Comparison of ENCODE assay signal across 16 cellular contexts in the genomic region with DNA sequence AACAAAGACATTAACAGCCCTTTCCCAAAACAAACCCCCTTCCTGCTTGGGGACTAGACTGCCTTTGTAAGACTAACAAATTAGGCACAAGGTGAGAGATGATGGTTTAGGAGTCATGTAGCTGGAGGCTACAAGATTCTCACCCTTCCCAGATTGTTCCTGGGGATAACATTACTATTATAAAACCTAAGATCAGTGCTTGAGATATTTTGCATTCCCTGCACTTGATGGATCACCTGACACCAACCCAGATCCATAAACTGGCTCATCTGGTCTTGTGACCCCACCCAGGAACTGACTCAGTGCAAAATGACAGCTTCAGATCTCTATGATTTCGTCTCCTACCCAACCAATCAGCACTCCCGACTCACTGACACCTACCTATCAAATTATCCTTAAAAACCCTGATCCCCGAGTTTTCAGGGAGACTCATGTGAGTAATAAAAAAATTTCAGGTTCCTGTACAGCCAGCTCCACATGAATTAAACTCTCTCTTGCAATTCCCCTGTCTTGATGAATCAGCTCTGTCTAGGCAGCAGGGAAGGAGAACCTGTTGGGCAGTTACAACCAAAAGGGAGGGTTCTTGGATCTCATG.
"Had no signal": no experiment of that assay in that cellular context is flagged by ENCODE, and none has a peak within 500 bp of the region (broad histone marks: within the 10 kb centered on the region; RNA-seq: fewer than 3 reads in every experiment).

No MANE protein-coding gene starts in this region.

- H3K4me3 Mint-ChIP-seq: activated CD4-positive, alpha-beta memory T cell treated with anti-CD3 and anti-CD28 coated beads for 36 hours; activated naive CD8-positive, alpha-beta T cell treated with anti-CD3 and anti-CD28 coated beads, Interleukin-2, amount 10 ng/mL, durations not matched to agents 7 days and 5 days; stimulated activated naive CD8-positive, alpha-beta T cell treated with anti-CD3 and anti-CD28 coated beads, Interleukin-15, Interleukin-2, amounts not matched to agents 100 ng/mL and 50 ng/mL, for 24 hours; T-helper 1 cell treated with Interleukin-12 subunit alpha and Interleukin-12 subunit beta and Interleukin-4 antibody, amounts not matched to agents 30 μg/mL and 1 μg/mL, for 36 hours had no signal

- H3K4me3 ChIP-seq: pancreas, testis, uterus had no signal

- H3K9me3 ChIP-seq: pancreas, testis, uterus had no signal

- DNase-seq: activated CD4-positive, alpha-beta memory T cell treated with anti-CD3 and anti-CD28 coated beads for 36 hours; activated CD4-positive, alpha-beta T cell treated with anti-CD3 and anti-CD28 coated beads for 1 hour; activated gamma-delta T cell; activated naive CD8-positive, alpha-beta T cell treated with anti-CD3 and anti-CD28 coated beads, Interleukin-2, amount 10 ng/mL, durations not matched to agents 7 days and 5 days; activated T-cell treated with anti-CD3 and anti-CD28 coated beads, Interleukin-2, amount 50 U/mL, for 48 hours; aorta; kidney; left ventricle myocardium superior; mesendoderm; pancreas; stimulated activated CD4-positive, alpha-beta T cell treated with anti-CD3 and anti-CD28 coated beads, Interleukin-4, amount 100 ng/mL, for 24 hours; testis; uterus had no signal

- H3K27ac ChIP-seq: pancreas, testis, uterus had no signal

- H3K27me3 Mint-ChIP-seq: activated CD4-positive, alpha-beta memory T cell treated with anti-CD3 and anti-CD28 coated beads for 36 hours; activated naive CD8-positive, alpha-beta T cell treated with anti-CD3 and anti-CD28 coated beads, Interleukin-2, amount 10 ng/mL, durations not matched to agents 7 days and 5 days; stimulated activated naive CD8-positive, alpha-beta T cell treated with anti-CD3 and anti-CD28 coated beads, Interleukin-15, Interleukin-2, amounts not matched to agents 100 ng/mL and 50 ng/mL, for 24 hours had no signal

- H3K27me3 ChIP-seq: pancreas, testis, uterus had no signal

- H3K27ac Mint-ChIP-seq: activated CD4-positive, alpha-beta memory T cell treated with anti-CD3 and anti-CD28 coated beads for 36 hours; activated naive CD8-positive, alpha-beta T cell treated with anti-CD3 and anti-CD28 coated beads, Interleukin-2, amount 10 ng/mL, durations not matched to agents 7 days and 5 days; stimulated activated naive CD8-positive, alpha-beta T cell treated with anti-CD3 and anti-CD28 coated beads, Interleukin-15, Interleukin-2, amounts not matched to agents 100 ng/mL and 50 ng/mL, for 24 hours; T-helper 1 cell treated with Interleukin-12 subunit alpha and Interleukin-12 subunit beta and Interleukin-4 antibody, amounts not matched to agents 30 μg/mL and 1 μg/mL, for 36 hours had no signal

- ATAC-seq: left ventricle myocardium superior, pancreas had no signal

- H3K36me3 ChIP-seq: pancreas, uterus had no signal

- FAIRE-seq: kidney, pancreas, TTC549 had no signal
